16 cellular contexts compared by ENCODE assay signal in the genomic region with DNA sequence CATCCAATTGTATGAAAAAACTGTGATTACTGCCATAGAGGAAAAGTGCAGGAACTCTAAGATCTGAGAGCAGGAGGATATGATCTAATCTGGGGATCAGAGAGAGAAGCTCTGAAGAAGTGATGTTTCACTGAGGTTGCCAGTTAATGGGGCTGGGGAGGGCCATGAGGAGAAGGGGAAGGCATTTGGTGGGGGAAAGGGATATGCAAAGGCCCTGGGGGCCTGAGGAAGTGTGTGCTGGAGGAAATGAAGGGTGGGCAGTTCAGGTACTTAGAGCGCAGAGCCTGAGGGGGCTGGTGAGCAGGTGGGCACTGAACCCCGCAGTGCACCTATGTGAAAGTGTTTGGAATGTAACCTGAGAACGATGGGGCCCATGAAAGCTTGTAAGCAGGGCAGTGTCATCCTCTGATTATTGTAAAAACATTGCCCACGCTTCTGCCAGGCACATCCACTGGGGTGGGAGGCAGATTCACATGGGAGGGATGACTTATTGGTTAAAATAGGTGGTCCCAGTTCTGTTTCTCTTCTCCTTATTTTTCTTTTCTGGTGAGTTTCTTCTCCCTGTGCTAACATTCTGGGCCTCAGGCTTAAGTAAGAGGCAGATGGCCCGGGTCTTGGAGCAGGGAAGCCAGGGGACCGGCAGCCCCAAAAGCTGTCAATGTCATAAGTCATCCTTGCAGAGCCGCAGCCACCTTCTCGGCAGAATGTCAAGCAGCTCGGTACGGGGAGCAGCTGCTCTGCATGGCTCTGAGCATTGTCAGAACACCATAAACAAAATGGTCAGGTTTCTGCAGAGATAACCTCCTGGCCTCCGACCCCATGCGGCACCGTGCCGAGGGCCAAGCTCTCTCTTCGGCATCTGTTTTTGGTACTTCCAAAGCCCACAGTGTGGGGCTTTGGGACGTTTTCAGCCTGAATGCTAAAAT.
DNase-seq lines count a peak whose midpoint lies in the region; TF ChIP-seq lines count a peak whose summit lies in the region.
"Had no signal": no experiment of that assay in that cellular context is flagged by ENCODE, and none has a peak within 500 bp of the region (broad histone marks: within the 10 kb centered on the region; RNA-seq: fewer than 3 reads in every experiment).

No MANE protein-coding gene starts in this region.

- no peaks in the 10 kb centered on the region for H3K79me1 ChIP-seq in mesenchymal stem cell (replicated peaks; ENCODE audit: low read length, poor library complexity, severe bottlenecking)

- 48% methylated on average over 16 of the region's 16 CpGs for WGBS in mesenchymal stem cell

- H2AK5ac ChIP-seq in mesenchymal stem cell (ENCODE audit: low read length, severe bottlenecking): no peak overlapping the region

- no peak overlapping the region for H3K4me2 ChIP-seq in mesenchymal stem cell (ENCODE audit: low read length, poor library complexity, severe bottlenecking)
- H3K4me2 ChIP-seq: SK-N-SH had no signal

- no peak overlapping the region for H2AFZ ChIP-seq in mesenchymal stem cell (ENCODE audit: low read depth, low read length)

- CTCF ChIA-PET in GM10248 (lab: Yijun Ruan, JAX): interaction anchor here (1.7 kb wide), 1 partner anchor 13 kb away, joined by 3 read pairs; no protein-coding TSS in a partner anchor

- H2BK5ac ChIP-seq in mesenchymal stem cell (ENCODE audit: low read depth, low read length, poor library complexity, severe bottlenecking): no peak overlapping the region

- H2BK12ac ChIP-seq in mesenchymal stem cell (ENCODE audit: low read length in 2 of 2): peak overlapping the region; percentile 73 to 81

- H3K18ac ChIP-seq in mesenchymal stem cell (ENCODE audit: low read depth in 1 of 2, low read length in 2 of 2): peak overlapping the region in 1 of 2 experiments; percentile 14

- H2BK15ac ChIP-seq in mesenchymal stem cell (ENCODE audit: low read depth, poor library complexity, severe bottlenecking): peak overlapping the region; percentile 66

- POLR2A ChIA-PET in GM10248 (lab: Yijun Ruan, JAX): no interaction called here

- no peaks in the 10 kb centered on the region for H3K36me3 ChIP-seq in mesenchymal stem cell (ENCODE audit: control insufficient read depth in 1 of 2, insufficient read depth in 2 of 2, low read depth in 1 of 2, low read length in 2 of 2)
- H3K36me3 ChIP-seq: ovary, stomach, upper lobe of left lung had no signal

- no peak overlapping the region for H4K8ac ChIP-seq in mesenchymal stem cell (ENCODE audit: low read length)

- peak overlapping the region; percentile 52 for H4K91ac ChIP-seq in mesenchymal stem cell (ENCODE audit: low read length)

- H3K27ac ChIP-seq in 22Rv1: peak overlapping the region; percentile 46
- H3K27ac ChIP-seq in mesenchymal stem cell (ENCODE audit: low read length, poor library complexity, severe bottlenecking): no peak overlapping the region
- H3K27ac ChIP-seq: epithelial cell of prostate, ovary, stomach, upper lobe of left lung had no signal

- no peak overlapping the region for H3K14ac ChIP-seq in mesenchymal stem cell (ENCODE audit: low read length in 2 of 2)

- no peaks in the 10 kb centered on the region for H3K27me3 ChIP-seq in mesenchymal stem cell (ENCODE audit: control insufficient read depth in 1 of 2, insufficient read depth in 1 of 2, low read length in 2 of 2)
- H3K27me3 ChIP-seq: ovary, stomach, upper lobe of left lung had no signal

- peaks cover 5% of the 10 kb centered on the region for H3K9me3 ChIP-seq in mesenchymal stem cell (ENCODE audit: control insufficient read depth, low read length)
- H3K9me3 ChIP-seq: ovary, SK-N-SH, stomach had no signal

- no peak overlapping the region for H2BK120ac ChIP-seq in mesenchymal stem cell (ENCODE audit: low read depth, low read length)

- H3K9ac ChIP-seq in mesenchymal stem cell (ENCODE audit: low read length): no peak overlapping the region
- H3K9ac ChIP-seq: SK-N-SH had no signal

- TF ChIP-seq CTCF in 22Rv1 (IDR thresholded peaks at IDR 0.05) (no peak), GM10248 (IDR thresholded peaks at IDR 0.05; ENCODE audit: control extremely low read depth, extremely low read depth, low read depth, missing control alignments) (no peak)

- no peak overlapping the region for H3K4me3 ChIP-seq in mesenchymal stem cell (ENCODE audit: insufficient read depth in 1 of 2, low read depth in 1 of 2, low read length in 2 of 2)
- H3K4me3 ChIP-seq: ovary, stomach, upper lobe of left lung had no signal

- DNase-seq in NCI-H1092 (lab: John Stamatoyannopoulos, UW) (peak; percentile 13), SHP77 treated with DMSO at 0.1 percent for 48 hours (lab: John Stamatoyannopoulos, UW) (peak; percentile 50), mesenchymal stem cell (no peak), DMS79 treated with DMSO at 0.1 percent for 48 hours (lab: John Stamatoyannopoulos, UW) (no peak), dermis blood vessel endothelial cell (no peak), GM10248 (ENCODE audit: extremely low spot score) (no peak)
- DNase-seq in effector CD8-positive, alpha-beta T cell (lab: John Stamatoyannopoulos, UW): no peak
- DNase-seq: activated CD4-positive, CD25-positive, alpha-beta regulatory T cell treated with anti-CD3 and anti-CD28 coated beads, Interleukin-2, amount 50 U/mL, for 72 hours; left colon; ovary; SK-N-SH; stomach; T1000 had no signal

- H3K23ac ChIP-seq in mesenchymal stem cell (ENCODE audit: low read length in 2 of 2): peak overlapping the region in 1 of 2 experiments; percentile 5

- H3K4me1 ChIP-seq in mesenchymal stem cell (ENCODE audit: control insufficient read depth, insufficient read depth, low read depth, low read length): peaks cover 5% of the 10 kb centered on the region
- H3K4me1 ChIP-seq: upper lobe of left lung had no signal

- no peak overlapping the region for H3K4ac ChIP-seq in mesenchymal stem cell (ENCODE audit: low read depth in 1 of 2, low read length in 2 of 2)

Comparison
In these comparisons a context has a peak if more than half of its experiments do, and no peak if none do; other contexts are left out.
1. DNase-seq: peak in NCI-H1092 (single experiment) and SHP77 treated with DMSO at 0.1 percent for 48 hours (single experiment); none in mesenchymal stem cell (single experiment), DMS79 treated with DMSO at 0.1 percent for 48 hours (single experiment), dermis blood vessel endothelial cell (single experiment), GM10248 (single experiment) and effector CD8-positive, alpha-beta T cell (single experiment).